In genomic region chr15:78156653-78157052, GRCh38 we compare ENCODE assay signal across 31 cellular contexts. TPM values are rescaled to one million over a fixed set of nuclear protein-coding genes. Genes with fewer than 3 reads are reported as not detected.
DNase-seq lines count a peak whose midpoint lies in the region; ATAC-seq and TF ChIP-seq lines count a peak whose summit lies in the region.
"Had no signal": no experiment of that assay in that cellular context is flagged by ENCODE, and none has a peak within 500 bp of the region (broad histone marks: within the 10 kb centered on the region; RNA-seq: fewer than 3 reads in every experiment).

No MANE protein-coding gene starts in this region.

- H3K36me3 ChIP-seq in RWPE2 (ENCODE audit: low read depth) (peaks cover 63% of the 10 kb centered on the region), adrenal gland (replicated peaks in 1 of 2) (peaks cover 0 to 33% of the 10 kb centered on the region in 2 donors)

- H3K36me3 Mint-ChIP-seq in progenitor cell of endocrine pancreas (ENCODE audit: insufficient read depth): peaks cover 2% of the 10 kb centered on the region

- no peaks in the 10 kb centered on the region for H3K27me3 Mint-ChIP-seq in progenitor cell of endocrine pancreas
- H3K27me3 Mint-ChIP-seq: activated CD8-positive, alpha-beta memory T cell treated with anti-CD3 and anti-CD28 coated beads, Interleukin-2, amount 10 ng/mL, durations not matched to agents 7 days and 5 days had no signal

- TF ChIP-seq POLR2A in adrenal gland (IDR thresholded peaks at IDR 0.05): no peak

- peak; percentile 80 for ATAC-seq in RWPE2 (ENCODE audit: low read depth)
- peak; percentile 38 for ATAC-seq in foreskin keratinocyte
- ATAC-seq: activated CD8-positive, alpha-beta memory T cell treated with anti-CD3 and anti-CD28 coated beads, Interleukin-2, amount 10 ng/mL, durations not matched to agents 7 days and 5 days; HepG2; pancreas; upper lobe of right lung had no signal

- no peak overlapping the region for H3K4me3 ChIP-seq in RWPE2 (ENCODE audit: severe bottlenecking)
- H3K4me3 ChIP-seq in adrenal gland: no peak overlapping the region
- H3K4me3 ChIP-seq: lung, pancreas, right atrium auricular region, upper lobe of right lung had no signal

- peak; percentile 19 for DNase-seq in A172 (ENCODE audit: low spot score)
- DNase-seq in EH (ENCODE audit: low read depth): peak; percentile 6
- DNase-seq in RWPE2 (ENCODE audit: low spot score): no peak
- DNase-seq in foreskin keratinocyte: peak in 1 of 2 donors; percentile 22
- DNase-seq in glomerular visceral epithelial cell (ENCODE audit: extremely low spot score): no peak
- DNase-seq in adrenal gland: no peak
- DNase-seq in progenitor cell of endocrine pancreas (ENCODE audit: low spot score, unreplicated experiment): no peak
- no peak for DNase-seq in stimulated activated CD4-positive, alpha-beta T cell treated with anti-CD3 and anti-CD28 coated beads, Interleukin-2, amount 100 ng/mL, for 48 hours
- DNase-seq: activated CD4-positive, alpha-beta T cell treated with anti-CD3 and anti-CD28 coated beads, Interleukin-2, amount 50 U/mL, for 1 hour; activated CD8-positive, alpha-beta memory T cell treated with anti-CD3 and anti-CD28 coated beads, Interleukin-2, amount 10 ng/mL, durations not matched to agents 7 days and 5 days; activated naive CD4-positive, alpha-beta T cell treated with anti-CD3 and anti-CD28 coated beads, Interleukin-2, amount 50 U/mL, for 16 hours; central memory CD4-positive, alpha-beta T cell; dermis blood vessel endothelial cell; glutamatergic neuron; Kasumi-1; kidney; NCI-H1092 treated with DMSO at 0.1 percent for 48 hours; NCI-H1930; NCI-H524 treated with DMSO at 0.1 percent for 48 hours; nephron progenitor cell; pancreas; Right ventricle myocardium superior; stimulated activated CD4-positive, alpha-beta T cell treated with anti-CD3 and anti-CD28 coated beads, Interleukin-2, amount 100 ng/mL, for 24 hours; substantia nigra; upper lobe of right lung had no signal

- H3K9me3 ChIP-seq in RWPE2 (ENCODE audit: severe bottlenecking): no peaks in the 10 kb centered on the region
- H3K9me3 ChIP-seq in adrenal gland (replicated peaks in 1 of 3): no peaks in the 10 kb centered on the region
- H3K9me3 ChIP-seq: ascending aorta, pancreas, right atrium auricular region, upper lobe of right lung had no signal

- 38 to 52% (median 45%) methylated on average over 1 of the region's 1 CpG for WGBS in adrenal gland, 4 donors

- H3K27ac Mint-ChIP-seq in progenitor cell of endocrine pancreas: no peak overlapping the region
- H3K27ac Mint-ChIP-seq: nephron progenitor cell had no signal

- H3K27ac ChIP-seq in RWPE2 (ENCODE audit: poor library complexity, severe bottlenecking): peak overlapping the region; percentile 32
- H3K27ac ChIP-seq in foreskin keratinocyte: no peak overlapping the region
- peak overlapping the region in 2 of 5 donors; percentile 27 to 78 for H3K27ac ChIP-seq in adrenal gland
- H3K27ac ChIP-seq: C4-2B, pancreas, VCaP had no signal

- TF ChIP-seq CTCF in RWPE2 (IDR thresholded peaks at IDR 0.05; ENCODE audit: poor library complexity, severe bottlenecking): no peak
- TF ChIP-seq CTCF in foreskin keratinocyte (conservative IDR thresholded peaks at IDR 0.05): no peak
- no peak for TF ChIP-seq CTCF in adrenal gland (IDR thresholded peaks at IDR 0.05)
- no peak for TF ChIP-seq CTCF in progenitor cell of endocrine pancreas (IDR thresholded peaks at IDR 0.05; ENCODE audit: unreplicated experiment)

- H3K4me1 ChIP-seq in RWPE2 (ENCODE audit: insufficient read depth, poor library complexity, severe bottlenecking) (peaks cover 27% of the 10 kb centered on the region), foreskin keratinocyte (peaks cover 21% of the 10 kb centered on the region), adrenal gland (replicated peaks in 1 of 2) (peaks cover 14 to 48% of the 10 kb centered on the region in 2 donors)
- H3K4me1 ChIP-seq: pancreas had no signal

- intact Hi-C loops in adrenal gland (cut with DNase I): no loop called here

- H3K27me3 ChIP-seq in RWPE2 (ENCODE audit: insufficient read depth, poor library complexity, severe bottlenecking): no peaks in the 10 kb centered on the region
- no peaks in the 10 kb centered on the region for H3K27me3 ChIP-seq in foreskin keratinocyte
- H3K27me3 ChIP-seq in adrenal gland: no peaks in the 10 kb centered on the region
- H3K27me3 ChIP-seq: ascending aorta, pancreas, right atrium auricular region, upper lobe of right lung had no signal

- H3K4me1 Mint-ChIP-seq in progenitor cell of endocrine pancreas (ENCODE audit: low read depth): no peaks in the 10 kb centered on the region
- H3K4me1 Mint-ChIP-seq: nephron progenitor cell had no signal

- no peak overlapping the region for H3K4me3 Mint-ChIP-seq in progenitor cell of endocrine pancreas (ENCODE audit: low read depth)
- H3K4me3 Mint-ChIP-seq: activated CD8-positive, alpha-beta memory T cell treated with anti-CD3 and anti-CD28 coated beads, Interleukin-2, amount 10 ng/mL, durations not matched to agents 7 days and 5 days; nephron progenitor cell had no signal

- H3K9me3 Mint-ChIP-seq in progenitor cell of endocrine pancreas (ENCODE audit: low read depth): no peaks in the 10 kb centered on the region
- H3K9me3 Mint-ChIP-seq: nephron progenitor cell had no signal

RNA-seq across cellular contexts. Expression of gene IDH3A, which starts 7.5 kb away (rescaled TPM):
- 66.2 and 71.5 TPM in 2 replicates for total RNA-seq in A172 (2014; rRNA removed; shearing (Covaris generic))
- total RNA-seq in foreskin keratinocyte (73.3 and 80.4 TPM in 2 replicates), adrenal gland (100 to 1,000 TPM in 7 of 8 donors, 10 to 100 TPM in 1; 61.5 to 392 (median 132) TPM), progenitor cell of endocrine pancreas (34.9 and 35.4 TPM in 2 replicates)
- polyA plus RNA-seq in foreskin keratinocyte (34.6 and 48.0 TPM in 2 replicates), adrenal gland (100 to 1,000 TPM in 1 of 3 donors, 10 to 100 TPM in 2; 26.9 to 273 (median 50.5) TPM)

RNA-seq across cellular contexts. Expression of gene CIB2, which starts 25.4 kb away (rescaled TPM):
- total RNA-seq in A172 (2014; rRNA removed; shearing (Covaris generic)): 10.7 and 14.4 TPM in 2 replicates
- total RNA-seq in foreskin keratinocyte: 13.6 and 17.4 TPM in 2 replicates
- 18.8 and 25.2 TPM in 2 replicates for polyA plus RNA-seq in foreskin keratinocyte
- total RNA-seq in adrenal gland: 10 to 100 TPM in 7 of 8 donors, 1 to 10 TPM in 1; 9.1 to 37.8 (median 19.7) TPM
- polyA plus RNA-seq in adrenal gland: 10 to 100 TPM in 1 of 3 donors, 1 to 10 TPM in 2; 4.4 to 27.6 (median 5.0) TPM
- 41.6 and 44.9 TPM in 2 replicates for total RNA-seq in progenitor cell of endocrine pancreas

Comparison
In these comparisons a context has a peak if more than half of its experiments do, and no peak if none do; other contexts are left out.
1. DNase-seq: peak in A172 (single experiment) and EH (single experiment); none in RWPE2 (single experiment), glomerular visceral epithelial cell (single experiment), adrenal gland (0 of 7), progenitor cell of endocrine pancreas (single experiment) and stimulated activated CD4-positive, alpha-beta T cell treated with anti-CD3 and anti-CD28 coated beads, Interleukin-2, amount 100 ng/mL, for 48 hours (0 of 2).